Comparison of ENCODE assay signal across 24 cellular contexts in the genomic region with DNA sequence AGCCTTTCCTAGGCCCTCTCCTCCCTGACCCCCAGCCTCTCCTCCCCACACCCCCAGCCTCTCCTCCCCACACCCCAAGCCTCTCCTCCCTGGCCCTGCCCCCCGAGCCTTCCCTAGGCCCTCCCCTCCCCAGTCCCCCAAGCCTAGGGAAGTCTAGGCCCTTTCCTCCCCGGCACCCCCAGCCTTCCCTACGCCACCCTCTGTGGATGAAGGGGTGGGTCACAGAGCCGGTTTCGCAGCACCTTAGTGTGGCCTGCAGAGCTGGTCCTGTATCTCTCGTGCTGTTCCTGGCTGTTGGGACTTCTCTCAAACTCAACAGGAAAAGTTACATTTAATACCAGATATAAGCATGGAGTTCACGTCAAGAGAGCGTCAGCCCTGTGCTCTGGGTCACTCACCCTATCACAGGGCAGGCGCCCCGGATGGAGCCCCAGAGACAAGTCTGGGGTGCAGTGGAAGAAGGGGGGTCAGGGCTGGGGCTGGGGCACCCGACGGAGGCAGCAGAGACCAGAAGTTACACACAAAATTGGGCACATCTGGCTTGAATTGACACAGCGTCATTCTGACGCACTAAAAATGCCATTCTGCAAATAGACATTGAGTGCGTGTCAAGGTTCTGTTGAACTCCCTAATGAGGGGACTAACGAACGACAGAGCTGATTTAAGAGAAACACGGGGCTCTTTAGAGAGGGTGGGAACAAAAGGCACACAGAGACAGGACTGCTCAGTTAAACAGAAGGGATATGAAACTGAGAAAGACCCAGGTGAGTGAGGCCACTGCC. TPM values are rescaled to one million over a fixed set of nuclear protein-coding genes. Genes with fewer than 3 reads are reported as not detected.
DNase-seq lines count a peak whose midpoint lies in the region; TF ChIP-seq lines count a peak whose summit lies in the region.
"Had no signal": no experiment of that assay in that cellular context is flagged by ENCODE, and none has a peak within 500 bp of the region (broad histone marks: within the 10 kb centered on the region; RNA-seq: fewer than 3 reads in every experiment).

No MANE protein-coding gene starts in this region.

- no peak overlapping the region for H4K8ac ChIP-seq in neuronal stem cell (ENCODE audit: low read depth, low read length)

- H3K23ac ChIP-seq in neuronal stem cell (ENCODE audit: low read depth, low read length, poor library complexity), result no peak overlapping the region

- no peaks in the 10 kb centered on the region for H3K36me3 ChIP-seq in neuronal stem cell (replicated peaks in 1 of 2; ENCODE audit: control insufficient read depth in 2 of 2, insufficient read depth in 2 of 2, low read length in 2 of 2)

- peaks cover 8% of the 10 kb centered on the region for H3K9me3 Mint-ChIP-seq in activated CD4-positive, alpha-beta T cell treated with anti-CD3 and anti-CD28 coated beads, Interleukin-2, amount 10 ng/mL, durations not matched to agents 7 days and 5 days
- H3K9me3 Mint-ChIP-seq: CD8-positive, alpha-beta memory T cell had no signal

- WGBS in neuronal stem cell (ENCODE audit: extremely low coverage in 2 of 2, insufficient read length in 2 of 2, insufficient replicate concordance in 1 of 2), 2 donors, result no CpG with 5 or more reads among the region's 18 CpGs

- H2BK120ac ChIP-seq in neuronal stem cell (ENCODE audit: low read depth, low read length), result no peak overlapping the region

- H2BK5ac ChIP-seq in neuronal stem cell (ENCODE audit: low read length), result no peak overlapping the region

- no peak overlapping the region for H2BK12ac ChIP-seq in neuronal stem cell (ENCODE audit: low read length)

- CTCF ChIA-PET in activated CD4-positive, alpha-beta T cell treated with anti-CD3 and anti-CD28 coated beads, Interleukin-2, amount 10 ng/mL, durations not matched to agents 7 days and 5 days (lab: Charles Lee), result no interaction called here

- no peak overlapping the region for H2AK5ac ChIP-seq in neuronal stem cell (ENCODE audit: low read depth, low read length)

- H2BK15ac ChIP-seq in neuronal stem cell (ENCODE audit: low read length), result no peak overlapping the region

- TF ChIP-seq CTCF in AG10803 (conservative IDR thresholded peaks at IDR 0.05; ENCODE audit: low read length), result no peak

- peaks cover 0 to 12% of the 10 kb centered on the region in 2 donors for H3K4me1 ChIP-seq in neuronal stem cell (ENCODE audit: control insufficient read depth in 2 of 2, insufficient read depth in 1 of 2, low read depth in 1 of 2, low read length in 2 of 2)

- H3K18ac ChIP-seq in neuronal stem cell (ENCODE audit: low read length), result peak overlapping the region; percentile 29

- H3K9ac ChIP-seq in neuronal stem cell (ENCODE audit: low read depth, low read length, poor library complexity), result no peak overlapping the region
- H3K9ac ChIP-seq: SK-N-SH had no signal

- H4K91ac ChIP-seq in neuronal stem cell (ENCODE audit: low read depth, low read length, poor library complexity), result no peak overlapping the region

- no peak overlapping the region for H3K4ac ChIP-seq in neuronal stem cell (ENCODE audit: low read length)

- POLR2A ChIA-PET in activated CD4-positive, alpha-beta T cell treated with anti-CD3 and anti-CD28 coated beads, Interleukin-2, amount 10 ng/mL, durations not matched to agents 7 days and 5 days (lab: Charles Lee), result no interaction called here

- H3K27ac ChIP-seq in neuronal stem cell (replicated peaks; ENCODE audit: low read length), result no peak overlapping the region
- H3K27ac ChIP-seq: HL-60 had no signal

- no peaks in the 10 kb centered on the region for H3K36me3 Mint-ChIP-seq in activated CD4-positive, alpha-beta T cell treated with anti-CD3 and anti-CD28 coated beads, Interleukin-2, amount 10 ng/mL, durations not matched to agents 7 days and 5 days (ENCODE audit: low read depth)
- H3K36me3 Mint-ChIP-seq: CD8-positive, alpha-beta memory T cell; IgD-negative memory B cell had no signal

- H3K27ac Mint-ChIP-seq in activated CD4-positive, alpha-beta T cell treated with anti-CD3 and anti-CD28 coated beads, Interleukin-2, amount 10 ng/mL, durations not matched to agents 7 days and 5 days, result no peak overlapping the region
- H3K27ac Mint-ChIP-seq: CD8-positive, alpha-beta memory T cell; IgD-negative memory B cell had no signal

- H3K4me1 Mint-ChIP-seq in activated CD4-positive, alpha-beta T cell treated with anti-CD3 and anti-CD28 coated beads, Interleukin-2, amount 10 ng/mL, durations not matched to agents 7 days and 5 days, result no peaks in the 10 kb centered on the region
- H3K4me1 Mint-ChIP-seq: CD8-positive, alpha-beta memory T cell; IgD-negative memory B cell had no signal

- DNase-seq in AG10803 (ENCODE audit: low read depth) (peak; percentile 95), GM04504 (ENCODE audit: low read depth) (peak; percentile 72), fibroblast of gingiva (ENCODE audit: low read depth) (peak; percentile 95), neuronal stem cell (ENCODE audit: low spot score) (no peak), A172 (ENCODE audit: low spot score) (no peak), HuH-7.5 (ENCODE audit: low spot score) (no peak)
- no peak for DNase-seq in activated CD4-positive, alpha-beta T cell treated with anti-CD3 and anti-CD28 coated beads, Interleukin-2, amount 10 ng/mL, durations not matched to agents 7 days and 5 days
- DNase-seq: C1 segment of cervical spinal cord; CD8-positive, alpha-beta memory T cell; DMS53; Kasumi-1; MM.1S; NCI-H1092; NCI-H1436 treated with DMSO at 0.1 percent for 48 hours; NCI-H2029; NCI-H345; NCI-H526 treated with DMSO at 0.1 percent for 48 hours; NK-92 treated with Interleukin-12 subunit alpha and Interleukin-12 subunit beta, amount 100 ng/mL, for 24 hours; SHP77 treated with DMSO at 0.1 percent for 48 hours; SK-N-SH had no signal

- H3K4me2 ChIP-seq in neuronal stem cell (ENCODE audit: insufficient read depth, low read length, poor library complexity, severe bottlenecking), result no peak overlapping the region
- H3K4me2 ChIP-seq: SK-N-SH had no signal

- H3K27me3 Mint-ChIP-seq in activated CD4-positive, alpha-beta T cell treated with anti-CD3 and anti-CD28 coated beads, Interleukin-2, amount 10 ng/mL, durations not matched to agents 7 days and 5 days, result no peaks in the 10 kb centered on the region

- H3K9me3 ChIP-seq in neuronal stem cell (replicated peaks in 1 of 2; ENCODE audit: control insufficient read depth in 2 of 2, insufficient read depth in 1 of 2, low read depth in 1 of 2, low read length in 2 of 2), result peaks cover 0 to 2% of the 10 kb centered on the region in 2 donors
- H3K9me3 ChIP-seq: SK-N-SH had no signal

- H3K14ac ChIP-seq in neuronal stem cell (ENCODE audit: low read length), result no peak overlapping the region

- H3K27me3 ChIP-seq in neuronal stem cell (ENCODE audit: control insufficient read depth in 3 of 3, insufficient read depth in 3 of 3, low read depth in 1 of 3, low read length in 3 of 3), result peaks cover 0 to 24% (median 0%) of the 10 kb centered on the region in 3 experiments

- H3K4me3 ChIP-seq in AG10803 (ENCODE audit: low read length) (no peak overlapping the region), neuronal stem cell (ENCODE audit: low read length in 2 of 2) (no peak overlapping the region)

- H3K4me3 Mint-ChIP-seq in activated CD4-positive, alpha-beta T cell treated with anti-CD3 and anti-CD28 coated beads, Interleukin-2, amount 10 ng/mL, durations not matched to agents 7 days and 5 days, result no peak overlapping the region
- H3K4me3 Mint-ChIP-seq: CD8-positive, alpha-beta memory T cell; IgD-negative memory B cell had no signal

- H2AFZ ChIP-seq in neuronal stem cell (ENCODE audit: low read length), result no peak overlapping the region

- no peaks in the 10 kb centered on the region for H3K79me1 ChIP-seq in neuronal stem cell (ENCODE audit: low read depth, low read length)

RNA-seq across cellular contexts. Expression of a gene that starts 24.0 kb away (rescaled TPM):
- 2.7 TPM for polyA plus RNA-seq in neuronal stem cell (2013, experiment 1 of 2)
- polyA plus RNA-seq in neuronal stem cell (2013, experiment 2 of 2), result 2.7 TPM
- not detected for total RNA-seq in activated CD4-positive, alpha-beta T cell treated with anti-CD3 and anti-CD28 coated beads, Interleukin-2, amount 10 ng/mL, durations not matched to agents 7 days and 5 days
- total RNA-seq in A172 (2014; rRNA removed; shearing (Covaris generic)), result 3.8 and 7.3 TPM in 2 replicates
- total RNA-seq: CD8-positive, alpha-beta memory T cell; OCI-LY7 had no signal
- polyA plus RNA-seq: CD8-positive, alpha-beta memory T cell; IgD-negative memory B cell had no signal

RNA-seq across cellular contexts. Expression of a gene that starts 46.9 kb away (rescaled TPM):
- 1.5 TPM for polyA plus RNA-seq in neuronal stem cell (2013, experiment 1 of 2)
- polyA plus RNA-seq in neuronal stem cell (2013, experiment 2 of 2), result 0.83 TPM
- total RNA-seq in activated CD4-positive, alpha-beta T cell treated with anti-CD3 and anti-CD28 coated beads, Interleukin-2, amount 10 ng/mL, durations not matched to agents 7 days and 5 days, result under 1 TPM; 0.08 to 0.42 TPM
- total RNA-seq in A172 (2014; rRNA removed; shearing (Covaris generic)), result 0.31 and 1.3 TPM in 2 replicates
- total RNA-seq: HT1080 had no signal
- polyA plus RNA-seq: CD8-positive, alpha-beta memory T cell; IgD-negative memory B cell had no signal

Comparison
In these comparisons a context has a peak if more than half of its experiments do, and no peak if none do; other contexts are left out.
1. DNase-seq: peak in AG10803 (single experiment), GM04504 (single experiment) and fibroblast of gingiva (single experiment); none in neuronal stem cell (single experiment), activated CD4-positive, alpha-beta T cell treated with anti-CD3 and anti-CD28 coated beads, Interleukin-2, amount 10 ng/mL, durations not matched to agents 7 days and 5 days (single experiment), A172 (single experiment) and HuH-7.5 (single experiment).